In genomic region chr3:134236505-134236904, GRCh38 we compare ENCODE assay signal across 10 cellular contexts. TPM values are rescaled to one million over a fixed set of nuclear protein-coding genes. Genes with fewer than 3 reads are reported as not detected.
A peak's percentile ranks its signal among the peaks of the same experiment; 100 is the strongest.
DNase-seq lines count a peak whose midpoint lies in the region; ATAC-seq and TF ChIP-seq lines count a peak whose summit lies in the region.
"Had no signal": no experiment of that assay in that cellular context is flagged by ENCODE, and none has a peak within 500 bp of the region (broad histone marks: within the 10 kb centered on the region; RNA-seq: fewer than 3 reads in every experiment).

No MANE protein-coding gene starts in this region.

- no peak for TF ChIP-seq CTCF in adrenal gland (IDR thresholded peaks at IDR 0.05)

- peaks cover 40 to 83% of the 10 kb centered on the region in 2 donors for H3K4me1 ChIP-seq in adrenal gland (replicated peaks in 1 of 2)

- peak; percentile 58 for ATAC-seq in GM18870 (IDR thresholded peaks at IDR 0.05; ENCODE audit: unreplicated experiment)
- ATAC-seq in HG02759 (IDR thresholded peaks at IDR 0.05; ENCODE audit: unreplicated experiment), result peak; percentile 47
- peak; percentile 33 for ATAC-seq in sciatic nerve

- DNase-seq in adrenal gland, result no peak
- no peak for DNase-seq in sciatic nerve (ENCODE audit: low spot score)
- no peak for DNase-seq in MG63
- no peak for DNase-seq in NCI-H510A (lab: John Stamatoyannopoulos, UW)
- DNase-seq in islet precursor cell, result no peak
- no peak for DNase-seq in dedifferentiated amniotic fluid mesenchymal stem cell (ENCODE audit: extremely low spot score)
- DNase-seq: NCI-H82 had no signal

- WGBS in adrenal gland, 4 donors, result 7 to 24% (median 21%) methylated on average over 2 of the region's 2 CpGs

- H3K36me3 ChIP-seq in adrenal gland (replicated peaks in 1 of 2) (no peaks in the 10 kb centered on the region), MG63 (no peaks in the 10 kb centered on the region; the same call in 1 of the 2 replicates)

- intact Hi-C loops in adrenal gland (cut with DNase I), result no loop called here
- intact Hi-C loops in sciatic nerve (cut with DNase I), result no loop called here

- peak overlapping the region in 4 of 5 donors; percentile 7 to 74 (median 15) for H3K27ac ChIP-seq in adrenal gland
- H3K27ac ChIP-seq: HL-60 had no signal

- H3K27me3 ChIP-seq in adrenal gland (no peaks in the 10 kb centered on the region), MG63 (no peaks in the 10 kb centered on the region)

- H3K4me3 ChIP-seq in adrenal gland (no peak overlapping the region), MG63 (no peak overlapping the region)

- H3K9me3 ChIP-seq in adrenal gland (replicated peaks in 1 of 3) (no peaks in the 10 kb centered on the region), MG63 (no peaks in the 10 kb centered on the region)

- no peak for TF ChIP-seq POLR2A in adrenal gland (IDR thresholded peaks at IDR 0.05)

RNA-seq across cellular contexts. Expression of gene RYK, which starts 14.2 kb away (rescaled TPM):
- total RNA-seq in adrenal gland (10 to 100 TPM; 27.8 to 74.4 (median 45.8) TPM), sciatic nerve (60.9 TPM)
- 10 to 100 TPM; 27.7 to 37.7 (median 31.0) TPM for polyA plus RNA-seq in adrenal gland
- 107 and 128 TPM in 2 replicates for total RNA-seq in MG63 (2014; rRNA removed; shearing (Covaris generic); ENCODE audit: low replicate concordance)
